ENCODE assay signal across 1 cellular context in genomic region chr7:142961595-142961972, GRCh38.
TF ChIP-seq lines count a peak whose summit lies in the region.

No MANE protein-coding gene starts in this region.

TF ChIP-seq in H1, 55 proteins besides CTCF, POLR2A, EP300 and RAD21:
- TF ChIP-seq MAFK (IDR thresholded peaks at IDR 0.05; ENCODE audit: low read depth, low read length) (no peak), SP1 (IDR thresholded peaks at IDR 0.05; ENCODE audit: low read depth, low read length) (no peak), SP4 (IDR thresholded peaks at IDR 0.05; ENCODE audit: low read length) (no peak), CBX5 (IDR thresholded peaks at IDR 0.05; ENCODE audit: low read depth, low read length) (no peak), EGR1 (IDR thresholded peaks at IDR 0.05; ENCODE audit: borderline replicate concordance, low read depth, low read length) (no peak), ATF2 (IDR thresholded peaks at IDR 0.05; ENCODE audit: low read length) (no peak), RBBP5 (IDR thresholded peaks at IDR 0.05; ENCODE audit: borderline replicate concordance, low read depth, low read length) (no peak), TCF12 (IDR thresholded peaks at IDR 0.05; ENCODE audit: low read depth, low read length) (no peak), JUND (IDR thresholded peaks at IDR 0.05; ENCODE audit: low read length) (no peak), USF2 (IDR thresholded peaks at IDR 0.05; ENCODE audit: low read length) (no peak), YY1 (IDR thresholded peaks at IDR 0.05; ENCODE audit: low read depth, low read length) (no peak), BACH1 (IDR thresholded peaks at IDR 0.05; ENCODE audit: low read length) (no peak), SIRT6 (IDR thresholded peaks at IDR 0.05; ENCODE audit: low read length) (no peak), CREB1 (IDR thresholded peaks at IDR 0.05) (no peak), CHD1 (IDR thresholded peaks at IDR 0.05; ENCODE audit: low read depth, low read length) (no peak), KDM5A (IDR thresholded peaks at IDR 0.05; ENCODE audit: low read length) (no peak), SIN3A (conservative IDR thresholded peaks at IDR 0.05 in 1 of 2, IDR thresholded peaks at IDR 0.05 in 1 of 2; ENCODE audit: low read depth in 1 of 2, low read length in 2 of 2) (no peak), CTBP2 (IDR thresholded peaks at IDR 0.05; ENCODE audit: borderline replicate concordance, insufficient read depth, insufficient read length, low read length) (no peak), TAF1 (IDR thresholded peaks at IDR 0.05; ENCODE audit: low read depth, low read length) (no peak), JUN (IDR thresholded peaks at IDR 0.05; ENCODE audit: low read depth, low read length) (no peak)
